Comparison of ENCODE assay signal across 8 cellular contexts in the genomic region with DNA sequence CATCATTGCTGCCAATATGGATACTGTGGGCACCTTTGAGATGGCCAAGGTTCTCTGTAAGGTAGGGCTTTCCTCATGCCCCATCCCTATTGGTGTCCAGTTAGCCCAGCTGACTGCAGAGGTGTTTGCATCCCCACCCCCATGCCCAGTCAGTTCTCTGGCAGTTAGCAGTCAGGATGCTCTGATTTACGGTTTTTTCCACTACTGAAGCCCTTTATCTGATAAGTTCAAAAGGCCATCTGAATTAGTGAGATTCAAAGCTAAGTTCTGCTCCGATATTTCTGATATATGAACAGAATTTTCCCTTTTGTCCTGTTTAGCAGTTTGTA. TPM values are rescaled to one million over a fixed set of nuclear protein-coding genes. Genes with fewer than 3 reads are reported as not detected.
DNase-seq lines count a peak whose midpoint lies in the region; ATAC-seq and TF ChIP-seq lines count a peak whose summit lies in the region.

No MANE protein-coding gene starts in this region.

- no peak for ATAC-seq in Panc1
- ATAC-seq in HG02623 (IDR thresholded peaks at IDR 0.05; ENCODE audit: unreplicated experiment) = no peak

- POLR2A ChIA-PET in Panc1 (lab: Charles Lee) = no interaction called here

- no peak for TF ChIP-seq CTCF in GM06990 (IDR thresholded peaks at IDR 0.05; ENCODE audit: insufficient read depth, low read length, poor library complexity, severe bottlenecking)
- no peak for TF ChIP-seq CTCF in Panc1 (IDR thresholded peaks at IDR 0.05)
- TF ChIP-seq CTCF in epithelial cell of proximal tubule (conservative IDR thresholded peaks at IDR 0.05; ENCODE audit: low read depth, low read length) = no peak

- H3K27me3 ChIP-seq in GM06990 (replicated peaks; ENCODE audit: control insufficient read depth, insufficient read depth, low read length) (no peaks in the 10 kb centered on the region), Panc1 (ENCODE audit: control insufficient read depth, insufficient read depth, low read length) (no peaks in the 10 kb centered on the region), rectal smooth muscle tissue (ENCODE audit: control insufficient read depth, insufficient read depth, low read length) (no peaks in the 10 kb centered on the region)

- H3K27ac ChIP-seq in Panc1 (ENCODE audit: low read length) = peak overlapping the region; percentile 96
- peak overlapping the region; percentile 93 for H3K27ac ChIP-seq in rectal smooth muscle tissue (ENCODE audit: low read depth, low read length)

- H3K9ac ChIP-seq in rectal smooth muscle tissue (ENCODE audit: low read length) = peak overlapping the region; percentile 25

- BruUV-seq in Panc1 (replicated peaks; lab: Mats Ljungman, UMichigan) = no TSS peak

- H3K4me1 ChIP-seq in Panc1 (ENCODE audit: control insufficient read depth, insufficient read depth, low read length) (peaks cover 18% of the 10 kb centered on the region), rectal smooth muscle tissue (ENCODE audit: control insufficient read depth, insufficient read depth, low read length) (peaks cover 13% of the 10 kb centered on the region)

- in situ Hi-C loops in Panc1 (cut with HindIII; ENCODE audit: low pct_unique_long_range_greater_than_20kb, low sequenced_read_pairs) = no loop called here

- DNase-seq in GM06990 (ENCODE audit: extremely low read depth, insufficient read length) (no peak), Panc1 (ENCODE audit: low read depth, low spot score) (no peak), epithelial cell of proximal tubule (ENCODE audit: low read depth) (no peak), AG08396 (ENCODE audit: low spot score) (no peak), HT-29 (ENCODE audit: low spot score) (no peak), NCI-H774 (lab: John Stamatoyannopoulos, UW) (no peak)

- no peaks in the 10 kb centered on the region for H3K9me3 ChIP-seq in Panc1 (ENCODE audit: control insufficient read depth, insufficient read depth, low read depth, low read length)

- H3K36me3 ChIP-seq in GM06990 (ENCODE audit: control insufficient read depth, insufficient read depth, low read length) (peaks cover 27% of the 10 kb centered on the region), Panc1 (ENCODE audit: control insufficient read depth, insufficient read depth, low read length) (peaks cover 8% of the 10 kb centered on the region), rectal smooth muscle tissue (ENCODE audit: control insufficient read depth, insufficient read depth, low read length) (peaks cover 15% of the 10 kb centered on the region)

- H3K4me3 ChIP-seq in GM06990 (replicated peaks; ENCODE audit: low read depth, low read length) (peak overlapping the region; percentile 84), Panc1 (ENCODE audit: low read depth in 2 of 2, low read length in 2 of 2) (peak overlapping the region; percentile 87 to 89), epithelial cell of proximal tubule (ENCODE audit: low read depth, low read length) (peak overlapping the region; percentile 70), rectal smooth muscle tissue (ENCODE audit: low read length) (peak overlapping the region; percentile 91)

- CTCF ChIA-PET in Panc1 (lab: Charles Lee) = no interaction called here

- intact Hi-C loops in Panc1 (cut with micrococcal nuclease; ENCODE audit: unreplicated experiment) = no loop called here

RNA-seq across cellular contexts. Expression of a gene that starts 0.8 kb away (rescaled TPM):
- total RNA-seq in Panc1 (2021; ENCODE audit: unreplicated experiment) = 45.9 TPM
- polyA plus RNA-seq in Panc1 (2012; ENCODE audit: insufficient read length) = 58.0 TPM
- 64.2 and 136 TPM in 2 replicates for total RNA-seq in epithelial cell of proximal tubule
- total RNA-seq in HT-29 (2014; rRNA removed; shearing (Covaris generic)) = 37.3 and 40.6 TPM in 2 replicates

RNA-seq across cellular contexts. Expression of a gene that starts 1.3 kb away (rescaled TPM):
- 155 TPM for total RNA-seq in Panc1 (2021; ENCODE audit: unreplicated experiment)
- 221 TPM for polyA plus RNA-seq in Panc1 (2012; ENCODE audit: insufficient read length)
- 219 and 220 TPM in 2 replicates for total RNA-seq in epithelial cell of proximal tubule
- total RNA-seq in HT-29 (2014; rRNA removed; shearing (Covaris generic)) = 104 and 143 TPM in 2 replicates

RNA-seq across cellular contexts. Expression of a gene that starts 8.9 kb away (rescaled TPM):
- total RNA-seq in Panc1 (2021; ENCODE audit: unreplicated experiment) (53.8 TPM), epithelial cell of proximal tubule (43.2 and 53.2 TPM in 2 replicates)
- polyA plus RNA-seq in Panc1 (2012; ENCODE audit: insufficient read length) = 33.0 TPM
- total RNA-seq in HT-29 (2014; rRNA removed; shearing (Covaris generic)) = 29.1 and 35.9 TPM in 2 replicates

RNA-seq across cellular contexts. Expression of a gene that starts 17.6 kb away (rescaled TPM):
- 8.9 TPM for total RNA-seq in Panc1 (2021; ENCODE audit: unreplicated experiment)
- polyA plus RNA-seq in Panc1 (2012; ENCODE audit: insufficient read length) = 7.1 TPM
- 15.6 and 26.1 TPM in 2 replicates for total RNA-seq in epithelial cell of proximal tubule
- 9.8 and 16.3 TPM in 2 replicates for total RNA-seq in HT-29 (2014; rRNA removed; shearing (Covaris generic))

RNA-seq across cellular contexts. Expression of a gene that starts 20.2 kb away (rescaled TPM):
- total RNA-seq in Panc1 (2021; ENCODE audit: unreplicated experiment) (42.4 TPM), epithelial cell of proximal tubule (42.8 and 88.4 TPM in 2 replicates)
- polyA plus RNA-seq in Panc1 (2012; ENCODE audit: insufficient read length) = 48.6 TPM
- 18.8 and 26.4 TPM in 2 replicates for total RNA-seq in HT-29 (2014; rRNA removed; shearing (Covaris generic))
